Comparison of ENCODE assay signal across 26 cellular contexts in the genomic region with DNA sequence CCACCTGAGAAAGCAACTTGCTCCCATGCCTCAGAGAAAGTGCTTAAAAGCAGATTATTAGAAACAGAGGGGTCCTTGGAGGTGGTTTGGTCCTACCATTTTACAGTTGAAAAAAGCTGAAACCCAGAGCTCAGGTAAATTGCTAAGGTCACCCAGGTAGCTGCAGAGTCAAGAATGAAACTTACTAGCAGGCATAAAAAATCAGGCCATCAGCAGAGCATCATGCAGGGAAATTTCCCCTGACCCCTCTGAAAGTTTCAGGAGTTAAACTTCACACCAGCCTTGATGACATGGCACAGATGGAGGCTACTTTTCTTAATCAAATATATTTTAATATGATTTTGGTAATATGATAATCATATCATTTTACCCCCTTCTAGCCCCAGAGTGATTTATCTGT.
"Had no signal": no experiment of that assay in that cellular context is flagged by ENCODE, and none has a peak within 500 bp of the region (broad histone marks: within the 10 kb centered on the region; RNA-seq: fewer than 3 reads in every experiment).

No MANE protein-coding gene starts in this region.

- H3K9me3 Mint-ChIP-seq: endodermal cell; naive thymus-derived CD8-positive, alpha-beta T cell; neural progenitor cell; type B pancreatic cell had no signal

- ATAC-seq: foreskin keratinocyte; heart left ventricle; left lobe of liver; mucosa of descending colon; naive thymus-derived CD8-positive, alpha-beta T cell; pancreas; sciatic nerve had no signal

- H3K9ac ChIP-seq: neural progenitor cell had no signal

- H3K9me3 ChIP-seq: colonic mucosa, heart left ventricle, mucosa of descending colon, pancreas, spleen, suprapubic skin, thyroid gland had no signal

- H3K27me3 ChIP-seq: colonic mucosa, foreskin keratinocyte, heart left ventricle, pancreas, spleen, suprapubic skin, thyroid gland had no signal

- DNase-seq: colonic mucosa; effector CD4-positive, alpha-beta T cell; endodermal cell; erythroblast; heart left ventricle; islet precursor cell; mucosa of descending colon; naive thymus-derived CD8-positive, alpha-beta T cell; occipital lobe; pancreas; retina; spleen; stimulated activated CD4-positive, alpha-beta T cell treated with anti-CD3 and anti-CD28 coated beads, Interleukin-15, amount 100 ng/mL, for 24 hours; stimulated activated CD4-positive, alpha-beta T cell treated with anti-CD3 and anti-CD28 coated beads, Interleukin-1b, Interleukin-23, amount 100 ng/mL, for 48 hours; stimulated activated CD4-positive, alpha-beta T cell treated with anti-CD3 and anti-CD28 coated beads, Interleukin-4, amount 100 ng/mL, for 24 hours; stimulated activated naive CD4-positive, alpha-beta T cell; thyroid gland had no signal

- FAIRE-seq: endothelial cell of umbilical vein, pancreas, urothelium cell line had no signal

- H2AFZ ChIP-seq: neural progenitor cell had no signal

- H3K4me3 Mint-ChIP-seq: endodermal cell; naive thymus-derived CD8-positive, alpha-beta T cell; neural progenitor cell; type B pancreatic cell had no signal

- H3K27me3 Mint-ChIP-seq: naive thymus-derived CD8-positive, alpha-beta T cell; progenitor cell of endocrine pancreas; type B pancreatic cell had no signal

- H3K36me3 ChIP-seq: neural progenitor cell had no signal

- H3K27ac Mint-ChIP-seq: endodermal cell, neural progenitor cell, type B pancreatic cell had no signal

- H3K27ac ChIP-seq: colonic mucosa, foreskin keratinocyte, neural progenitor cell, pancreas, suprapubic skin, thyroid gland had no signal

- H3K4me2 ChIP-seq: neural progenitor cell had no signal

- H3K4me3 ChIP-seq: colonic mucosa, heart left ventricle, mucosa of descending colon, neural progenitor cell, pancreas, spleen, suprapubic skin, thyroid gland had no signal

- H3K4me1 ChIP-seq: pancreas had no signal
